8 cellular contexts compared by ENCODE assay signal in the genomic region with DNA sequence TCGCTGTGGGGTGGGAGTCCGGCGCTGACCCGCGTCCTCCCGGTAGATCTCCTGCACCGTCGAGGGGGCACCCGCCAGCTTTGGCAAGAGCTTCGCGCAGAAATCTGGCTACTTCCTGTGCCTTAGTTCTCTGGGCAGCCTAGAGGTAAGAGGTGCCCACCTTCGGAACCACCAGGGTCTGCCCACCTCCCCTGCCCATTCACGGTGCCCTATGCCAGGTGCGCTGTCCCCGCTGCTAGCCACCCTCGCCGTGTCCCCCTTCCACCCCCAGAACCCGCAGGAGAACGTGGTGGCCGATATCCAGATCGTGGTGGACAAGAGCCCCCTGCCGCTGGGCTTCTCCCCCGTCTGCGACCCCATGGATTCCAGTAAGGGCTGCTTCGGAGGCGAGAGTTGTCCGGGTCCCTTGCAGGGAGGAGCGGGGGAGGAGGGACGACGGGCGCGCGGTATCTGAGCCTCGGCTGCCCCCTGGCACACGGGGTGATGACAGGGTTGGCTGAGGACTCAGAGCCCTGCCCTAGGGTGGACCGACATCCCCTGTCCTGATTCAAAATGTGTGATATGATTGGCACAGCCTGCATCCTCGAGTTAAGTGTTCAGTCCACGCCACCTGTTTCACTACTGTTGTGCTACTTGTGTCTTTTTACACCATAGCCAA. TPM values are rescaled to one million over a fixed set of nuclear protein-coding genes. Genes with fewer than 3 reads are reported as not detected.
DNase-seq lines count a peak whose midpoint lies in the region; ATAC-seq and TF ChIP-seq lines count a peak whose summit lies in the region.

No MANE protein-coding gene starts in this region.

- H3K9me3 Mint-ChIP-seq in natural killer cell treated with Interleukin-12 subunit alpha and Interleukin-12 subunit beta and Interleukin-15 and Interleukin-18, amount 100 ng/mL, for 72 hours = no peaks in the 10 kb centered on the region

- peak overlapping the region; percentile 77 for H3K9ac ChIP-seq in BLaER1

- peak overlapping the region; percentile 92 for H3K4me2 ChIP-seq in BLaER1

- H3K27me3 ChIP-seq in BLaER1 (no peaks in the 10 kb centered on the region), esophagus squamous epithelium (peaks cover 0 to 2% (median 0%) of the 10 kb centered on the region in 4 donors)

- TF ChIP-seq POLR2A in esophagus squamous epithelium (IDR thresholded peaks at IDR 0.05) = no peak

- H3K4me3 ChIP-seq in BLaER1 = peak overlapping the region; percentile 80
- peak overlapping the region; percentile 77 to 87 (median 82) for H3K4me3 ChIP-seq in esophagus squamous epithelium

- no peaks in the 10 kb centered on the region for H3K27me3 Mint-ChIP-seq in natural killer cell treated with Interleukin-12 subunit alpha and Interleukin-12 subunit beta and Interleukin-15 and Interleukin-18, amount 100 ng/mL, for 72 hours

- WGBS in esophagus squamous epithelium, 2 donors = 10% methylated on average over 3 to 6 of the region's 38 CpGs

- H4K20me1 ChIP-seq in BLaER1 = no peaks in the 10 kb centered on the region

- peak overlapping the region; percentile 91 for H3K4me3 Mint-ChIP-seq in natural killer cell treated with Interleukin-12 subunit alpha and Interleukin-12 subunit beta and Interleukin-15 and Interleukin-18, amount 100 ng/mL, for 72 hours

- H3K27ac Mint-ChIP-seq in natural killer cell treated with Interleukin-12 subunit alpha and Interleukin-12 subunit beta and Interleukin-15 and Interleukin-18, amount 100 ng/mL, for 72 hours = peak overlapping the region; percentile 50 to 71

- peak overlapping the region; percentile 79 for H3K27ac ChIP-seq in BLaER1
- H3K27ac ChIP-seq in esophagus squamous epithelium = peak overlapping the region; percentile 81 to 93 (median 88)

- peaks cover 14 to 19% of the 10 kb centered on the region in 2 donors for H3K4me1 Mint-ChIP-seq in natural killer cell treated with Interleukin-12 subunit alpha and Interleukin-12 subunit beta and Interleukin-15 and Interleukin-18, amount 100 ng/mL, for 72 hours (ENCODE audit: low read depth in 2 of 2)

- peaks cover 35% of the 10 kb centered on the region for H3K4me1 ChIP-seq in BLaER1
- peaks cover 4 to 40% (median 10%) of the 10 kb centered on the region in 3 donors for H3K4me1 ChIP-seq in esophagus squamous epithelium

- H3K36me3 ChIP-seq in BLaER1 = peaks cover 25% of the 10 kb centered on the region
- peaks cover 0 to 23% (median 0%) of the 10 kb centered on the region in 3 donors for H3K36me3 ChIP-seq in esophagus squamous epithelium

- H3K36me3 Mint-ChIP-seq in natural killer cell treated with Interleukin-12 subunit alpha and Interleukin-12 subunit beta and Interleukin-15 and Interleukin-18, amount 100 ng/mL, for 72 hours = peaks cover 4% of the 10 kb centered on the region

- no peaks in the 10 kb centered on the region for H3K9me3 ChIP-seq in BLaER1
- no peaks in the 10 kb centered on the region for H3K9me3 ChIP-seq in esophagus squamous epithelium

- peak in 1 of 6 experiments; percentile 4 for TF ChIP-seq CTCF in esophagus squamous epithelium (IDR thresholded peaks at IDR 0.05)

- intact Hi-C loops in esophagus squamous epithelium (cut with DNase I) = no loop called here

- DNase-seq in HUDEP-2 (lab: John Stamatoyannopoulos, UW; ENCODE audit: unreplicated experiment in 76 of 76) = peak in 65 of 76 experiments; percentile 18 to 76 (median 55)
- peak; percentile 9 for DNase-seq in activated CD4-positive, alpha-beta T cell treated with anti-CD3 and anti-CD28 coated beads, Interleukin-2, amount 50 U/mL, for 1 hour
- no peak for DNase-seq in esophagus squamous epithelium (lab: John Stamatoyannopoulos, UW)
- DNase-seq in natural killer cell treated with Interleukin-12 subunit alpha and Interleukin-12 subunit beta and Interleukin-15 and Interleukin-18, amount 100 ng/mL, for 72 hours (ENCODE audit: low spot score) = peak; percentile 72
- DNase-seq in kidney tubule cell (ENCODE audit: low spot score) = no peak
- no peak for DNase-seq in kidney glomerular epithelial cell (lab: John Stamatoyannopoulos, UW)

- peak; percentile 16 for ATAC-seq in GM19023 (IDR thresholded peaks at IDR 0.05; ENCODE audit: unreplicated experiment)
- peak; percentile 59 to 62 for ATAC-seq in natural killer cell treated with Interleukin-12 subunit alpha and Interleukin-12 subunit beta and Interleukin-15 and Interleukin-18, amount 100 ng/mL, for 72 hours

RNA-seq across cellular contexts. Expression of gene MVB12A, which starts 0.5 kb away (rescaled TPM):
- total RNA-seq in esophagus squamous epithelium = 10 to 100 TPM; 54.0 to 96.3 (median 61.7) TPM
- 10 to 100 TPM; 37.0 to 45.9 TPM for total RNA-seq in natural killer cell treated with Interleukin-12 subunit alpha and Interleukin-12 subunit beta and Interleukin-15 and Interleukin-18, amount 100 ng/mL, for 72 hours

RNA-seq across cellular contexts. Expression of gene BST2, which starts 15.0 kb away (rescaled TPM):
- total RNA-seq in esophagus squamous epithelium = 10 to 100 TPM in 3 of 4 donors, 1 to 10 TPM in 1; 4.1 to 66.8 (median 31.0) TPM
- 100 to 1,000 TPM; 150 to 282 TPM for total RNA-seq in natural killer cell treated with Interleukin-12 subunit alpha and Interleukin-12 subunit beta and Interleukin-15 and Interleukin-18, amount 100 ng/mL, for 72 hours

RNA-seq across cellular contexts. Expression of gene CCDC194, which starts 26.4 kb away (rescaled TPM):
- not detected for total RNA-seq in esophagus squamous epithelium
- 1 to 10 TPM; 4.4 to 6.6 TPM for total RNA-seq in natural killer cell treated with Interleukin-12 subunit alpha and Interleukin-12 subunit beta and Interleukin-15 and Interleukin-18, amount 100 ng/mL, for 72 hours

RNA-seq across cellular contexts. Expression of gene TMEM221, which starts 28.1 kb away (rescaled TPM):
- total RNA-seq in esophagus squamous epithelium = under 1 TPM in 2 of 4 donors, not detected in 2; 0.19 to 0.26 TPM
- total RNA-seq in natural killer cell treated with Interleukin-12 subunit alpha and Interleukin-12 subunit beta and Interleukin-15 and Interleukin-18, amount 100 ng/mL, for 72 hours = not detected

RNA-seq across cellular contexts. Expression of gene NXNL1, which starts 40.3 kb away (rescaled TPM):
- total RNA-seq in esophagus squamous epithelium = not detected
- total RNA-seq in natural killer cell treated with Interleukin-12 subunit alpha and Interleukin-12 subunit beta and Interleukin-15 and Interleukin-18, amount 100 ng/mL, for 72 hours = not detected

Comparison
In these comparisons a context has a peak if more than half of its experiments do, and no peak if none do; other contexts are left out.
1. DNase-seq: peak in HUDEP-2 (65 of 76), activated CD4-positive, alpha-beta T cell treated with anti-CD3 and anti-CD28 coated beads, Interleukin-2, amount 50 U/mL, for 1 hour (single experiment) and natural killer cell treated with Interleukin-12 subunit alpha and Interleukin-12 subunit beta and Interleukin-15 and Interleukin-18, amount 100 ng/mL, for 72 hours (single experiment); none in esophagus squamous epithelium (single experiment), kidney tubule cell (single experiment) and kidney glomerular epithelial cell (single experiment).
2. RNA of gene CCDC194, which starts 26.4 kb away (total RNA-seq): 4.4 to 6.6 TPM in natural killer cell treated with Interleukin-12 subunit alpha and Interleukin-12 subunit beta and Interleukin-15 and Interleukin-18, amount 100 ng/mL, for 72 hours; not detected in esophagus squamous epithelium; every median in the first group is over 4 times any median in the second.